In the genomic region with DNA sequence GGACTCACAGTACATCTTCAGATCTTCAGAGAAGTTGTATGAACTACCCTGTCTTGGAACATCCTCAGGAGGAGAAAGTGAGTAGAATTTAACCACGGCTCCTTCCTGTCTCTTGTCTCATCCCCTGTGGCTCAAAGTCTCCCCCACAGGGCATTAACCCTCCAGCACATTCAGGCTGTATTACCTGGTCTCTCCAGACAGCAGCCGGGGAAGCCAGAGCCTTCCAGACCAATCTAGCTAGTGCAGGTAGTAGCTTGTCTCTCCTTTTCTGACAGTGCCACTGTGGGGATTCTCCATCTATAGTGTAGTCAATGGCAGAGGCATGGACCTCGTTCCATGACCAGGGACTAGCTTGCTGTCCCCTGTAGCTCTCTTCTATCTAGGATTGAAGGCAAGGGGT, we compare ENCODE assay signal across 1 cellular context.
TF ChIP-seq lines count a peak whose summit lies in the region.

No MANE protein-coding gene starts in this region.

TF ChIP-seq in GM23338, 12 proteins besides CTCF, POLR2A, EP300 and RAD21 (continued from another document):
- TF ChIP-seq REST (IDR thresholded peaks at IDR 0.05; ENCODE audit: unreplicated experiment) (no peak), POLR2AphosphoS5 (IDR thresholded peaks at IDR 0.05; ENCODE audit: low read depth) (no peak), EZH2phosphoT487 (IDR thresholded peaks at IDR 0.05; ENCODE audit: unreplicated experiment) (no peak), EZH2 (IDR thresholded peaks at IDR 0.05; ENCODE audit: low read depth, unreplicated experiment) (no peak), CREB1 (CRISPR knock-in tag; IDR thresholded peaks at IDR 0.05; ENCODE audit: low read depth) (no peak), ZNF331 (CRISPR knock-in tag; IDR thresholded peaks at IDR 0.05; ENCODE audit: low read depth) (no peak), ZNF462 (CRISPR knock-in tag; IDR thresholded peaks at IDR 0.05) (no peak)
